ENCODE assay signal across 14 cellular contexts in the genomic region with DNA sequence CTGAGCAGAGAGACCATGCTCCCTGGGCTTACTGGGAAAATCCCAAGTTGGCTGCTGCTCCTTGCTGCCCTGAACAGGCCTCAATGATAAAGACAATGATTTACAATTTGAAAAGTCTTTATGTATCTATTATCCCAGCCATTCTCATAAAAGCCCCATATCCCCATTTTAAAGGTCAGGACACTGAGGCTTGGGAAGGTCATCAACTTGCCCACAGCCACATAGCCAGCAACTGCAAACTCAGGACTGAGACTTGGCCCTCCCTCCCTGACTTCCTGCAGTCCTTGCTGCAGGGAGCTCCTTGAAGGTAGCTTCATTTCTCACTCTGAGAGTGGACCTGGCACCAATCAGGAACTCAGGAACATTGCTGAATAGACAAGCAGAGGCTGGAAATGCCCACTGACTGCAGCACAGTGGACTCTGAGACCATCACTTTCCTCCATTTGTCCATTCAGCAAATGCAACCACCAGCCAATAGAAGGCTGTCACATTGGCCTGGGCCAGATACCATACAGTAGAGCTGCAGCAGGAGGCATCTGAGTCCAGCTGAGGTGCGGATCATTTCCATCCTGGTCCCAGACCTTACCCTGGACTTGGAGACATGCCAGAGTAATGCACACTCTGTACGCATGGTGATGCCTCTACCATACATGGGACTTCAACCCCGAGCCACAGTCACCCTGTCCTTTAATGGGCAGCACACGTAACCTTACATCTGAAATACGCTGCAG. TPM values are rescaled to one million over a fixed set of nuclear protein-coding genes. Genes with fewer than 3 reads are reported as not detected.
DNase-seq lines count a peak whose midpoint lies in the region; ATAC-seq, FAIRE-seq and TF ChIP-seq lines count a peak whose summit lies in the region.
"Had no signal": no experiment of that assay in that cellular context is flagged by ENCODE, and none has a peak within 500 bp of the region (broad histone marks: within the 10 kb centered on the region; RNA-seq: fewer than 3 reads in every experiment).

No MANE protein-coding gene starts in this region.

- TF ChIP-seq POLR2A in transverse colon (IDR thresholded peaks at IDR 0.05): no peak

- H3K27me3 Mint-ChIP-seq in astrocyte (ENCODE audit: low read depth, unreplicated experiment): no peaks in the 10 kb centered on the region

- no peak overlapping the region for H2AFZ ChIP-seq in astrocyte (ENCODE audit: low read depth, low read length)

- H3K9me3 ChIP-seq in astrocyte (ENCODE audit: insufficient read depth, low read depth, low read length) (peaks cover 2% of the 10 kb centered on the region), lower lobe of right lung (no peaks in the 10 kb centered on the region), transverse colon (no peaks in the 10 kb centered on the region)

- peaks cover 55% of the 10 kb centered on the region for H3K4me1 Mint-ChIP-seq in astrocyte (ENCODE audit: low read depth, unreplicated experiment)

- intact Hi-C loops in Right ventricle myocardium superior (cut with DNase I): no loop called here
- intact Hi-C loops in left cardiac atrium (cut with DNase I): no loop called here
- intact Hi-C loops in lower lobe of right lung (cut with DNase I): no loop called here
- intact Hi-C loops in transverse colon (cut with DNase I; ENCODE audit: low total_unique reads): no loop called here

- in situ Hi-C loops in transverse colon (cut with MboI; ENCODE audit: low pct_ligation_motif_present in 1 of 4, low pct_unique_long_range_greater_than_20kb in 1 of 4, low sequenced_read_pairs in 3 of 4): no loop called here

- no peak for TF ChIP-seq EP300 in transverse colon (IDR thresholded peaks at IDR 0.05; ENCODE audit: low read depth)

- peak overlapping the region; percentile 77 for H3K9ac ChIP-seq in astrocyte (ENCODE audit: low read length)

- ATAC-seq in Right ventricle myocardium superior (ENCODE audit: poor library complexity) (peak; percentile 3), left cardiac atrium (no peak), lower lobe of right lung (no peak), GM21737 (IDR thresholded peaks at IDR 0.05; ENCODE audit: unreplicated experiment) (no peak), GM21390 (IDR thresholded peaks at IDR 0.05; ENCODE audit: unreplicated experiment) (no peak)
- ATAC-seq: naive thymus-derived CD8-positive, alpha-beta T cell had no signal

- H4K20me1 ChIP-seq in astrocyte (ENCODE audit: insufficient read depth, low read length): peaks cover 19% of the 10 kb centered on the region

- TF ChIP-seq CTCF in astrocyte (IDR thresholded peaks at IDR 0.05; ENCODE audit: insufficient read depth, low read depth, low read length) (no peak), lower lobe of right lung (IDR thresholded peaks at IDR 0.05) (no peak), transverse colon (IDR thresholded peaks at IDR 0.05) (no peak)

- H3K36me3 ChIP-seq in astrocyte (ENCODE audit: insufficient read depth, low read length) (peaks cover 15% of the 10 kb centered on the region), lower lobe of right lung (peaks cover 70% of the 10 kb centered on the region), transverse colon (peaks cover 0 to 14% (median 4%) of the 10 kb centered on the region in 4 donors)

- WGBS in transverse colon (ENCODE audit: low coverage in 1 of 2), 2 donors: 83% methylated on average over 4 of the region's 5 CpGs; no CpG with 5 or more reads in 1 of the 2 donors

- no peaks in the 10 kb centered on the region for H3K27me3 ChIP-seq in astrocyte (ENCODE audit: insufficient read depth, low read length)
- no peaks in the 10 kb centered on the region for H3K27me3 ChIP-seq in lower lobe of right lung (ENCODE audit: low read depth)
- H3K27me3 ChIP-seq in transverse colon: no peaks in the 10 kb centered on the region

- H3K9me3 Mint-ChIP-seq in astrocyte (ENCODE audit: unreplicated experiment): no peaks in the 10 kb centered on the region
- H3K9me3 Mint-ChIP-seq: activated naive CD4-positive, alpha-beta T cell treated with anti-CD3 and anti-CD28 coated beads, Interleukin-2, amount 10 ng/mL, durations not matched to agents 7 days and 5 days; naive thymus-derived CD8-positive, alpha-beta T cell had no signal

- H3K27ac ChIP-seq in astrocyte (ENCODE audit: low read depth, low read length) (peak overlapping the region; percentile 95), lower lobe of right lung (peak overlapping the region; percentile 56), transverse colon (peak overlapping the region; percentile 68 to 72 (median 70)), caudate nucleus (ENCODE audit: low read depth, low read length) (no peak overlapping the region)

- peak overlapping the region; percentile 78 for H3K4me2 ChIP-seq in astrocyte (ENCODE audit: low read length)

- H3K4me3 Mint-ChIP-seq in astrocyte (ENCODE audit: unreplicated experiment): peak overlapping the region; percentile 45
- H3K4me3 Mint-ChIP-seq: activated naive CD4-positive, alpha-beta T cell treated with anti-CD3 and anti-CD28 coated beads, Interleukin-2, amount 10 ng/mL, durations not matched to agents 7 days and 5 days; naive thymus-derived CD8-positive, alpha-beta T cell had no signal

- H3K79me2 ChIP-seq in astrocyte (ENCODE audit: insufficient read depth, low read length): peaks cover 49% of the 10 kb centered on the region

- H3K4me3 ChIP-seq in astrocyte (ENCODE audit: insufficient read depth, low read depth, low read length) (no peak overlapping the region), lower lobe of right lung (no peak overlapping the region), transverse colon (no peak overlapping the region)

- H3K4me1 ChIP-seq in astrocyte (ENCODE audit: insufficient read depth, low read length): peaks cover 53% of the 10 kb centered on the region
- peaks cover 64% of the 10 kb centered on the region for H3K4me1 ChIP-seq in lower lobe of right lung
- H3K4me1 ChIP-seq in transverse colon: peaks cover 26 to 61% (median 36%) of the 10 kb centered on the region in 4 donors

- peaks cover 26% of the 10 kb centered on the region for H3K36me3 Mint-ChIP-seq in astrocyte (ENCODE audit: low read depth, unreplicated experiment)

- no peak for DNase-seq in Right ventricle myocardium superior
- DNase-seq in left cardiac atrium: no peak
- DNase-seq in astrocyte (ENCODE audit: low read depth): no peak
- no peak for DNase-seq in lower lobe of right lung
- DNase-seq in transverse colon: no peak
- DNase-seq in caudate nucleus (lab: John Stamatoyannopoulos, UW): no peak
- DNase-seq: activated CD4-positive, alpha-beta T cell treated with anti-CD3 and anti-CD28 coated beads for 4 hours; activated naive CD4-positive, alpha-beta T cell treated with anti-CD3 and anti-CD28 coated beads, Interleukin-2, amount 10 ng/mL, durations not matched to agents 7 days and 5 days; naive thymus-derived CD8-positive, alpha-beta T cell; NCI-H146; NK-92 treated with Interleukin-12 subunit alpha and Interleukin-12 subunit beta, amount 100 ng/mL, for 24 hours had no signal

- peak overlapping the region; percentile 99 for H3K27ac Mint-ChIP-seq in astrocyte (ENCODE audit: unreplicated experiment)
- H3K27ac Mint-ChIP-seq: activated naive CD4-positive, alpha-beta T cell treated with anti-CD3 and anti-CD28 coated beads, Interleukin-2, amount 10 ng/mL, durations not matched to agents 7 days and 5 days had no signal

- no peak for FAIRE-seq in astrocyte (lab: Jason Lieb, UNC)
- FAIRE-seq: keratinocyte had no signal

RNA-seq across cellular contexts. Expression of a gene that starts 18.3 kb away (rescaled TPM):
- total RNA-seq in Right ventricle myocardium superior (126 TPM), left cardiac atrium (100 to 1,000 TPM in 1 of 2 donors, 10 to 100 TPM in 1; 80.4 to 101 TPM), astrocyte (98.5 and 119 TPM in 2 replicates), lower lobe of right lung (99.6 TPM), transverse colon (100 to 1,000 TPM in 3 of 4 donors, 10 to 100 TPM in 1; 63.9 to 296 (median 223) TPM)

RNA-seq across cellular contexts. Expression of a gene that starts 42.2 kb away (rescaled TPM):
- 592 TPM for total RNA-seq in Right ventricle myocardium superior
- 1,000 to 10,000 TPM; 1,172 to 1,220 TPM for total RNA-seq in left cardiac atrium
- total RNA-seq in astrocyte: 12.2 and 15.6 TPM in 2 replicates
- 855 TPM for total RNA-seq in lower lobe of right lung
- total RNA-seq in transverse colon: 100 to 1,000 TPM; 252 to 758 (median 352) TPM
- total RNA-seq: naive thymus-derived CD8-positive, alpha-beta T cell had no signal

Comparison
In these comparisons a context has a peak if more than half of its experiments do, and no peak if none do; other contexts are left out.
1. RNA of a gene that starts 42.2 kb away (total RNA-seq): 1,172 to 1,220 TPM in left cardiac atrium, 855 TPM in lower lobe of right lung (single experiment), 592 TPM in Right ventricle myocardium superior (single experiment) and 252 to 758 TPM in transverse colon; 12.2 to 15.6 TPM in astrocyte; every median in the first group is over 10 times any median in the second.